11 cellular contexts compared by ENCODE assay signal in genomic region chr5:78573318-78573717, GRCh38.
A peak's percentile ranks its signal among the peaks of the same experiment; 100 is the strongest.
DNase-seq lines count a peak whose midpoint lies in the region; ATAC-seq and TF ChIP-seq lines count a peak whose summit lies in the region.
"Had no signal": no experiment of that assay in that cellular context is flagged by ENCODE, and none has a peak within 500 bp of the region (broad histone marks: within the 10 kb centered on the region; RNA-seq: fewer than 3 reads in every experiment).

No MANE protein-coding gene starts in this region.

- 75 to 85% (median 83%) methylated on average over 2 of the region's 2 CpGs for WGBS in adrenal gland, 4 donors

- no peak overlapping the region for H3K27ac Mint-ChIP-seq in activated naive CD4-positive, alpha-beta T cell treated with anti-CD3 and anti-CD28 coated beads, Interleukin-2, amount 50 U/mL, for 72 hours

- H3K4me3 ChIP-seq in GM12864 (ENCODE audit: low read depth, low read length), result no peak overlapping the region
- no peak overlapping the region for H3K4me3 ChIP-seq in left lung
- no peak overlapping the region for H3K4me3 ChIP-seq in adrenal gland

- no peaks in the 10 kb centered on the region for H3K27me3 ChIP-seq in left lung
- no peaks in the 10 kb centered on the region for H3K27me3 ChIP-seq in adrenal gland

- no peak for TF ChIP-seq POLR2A in adrenal gland (IDR thresholded peaks at IDR 0.05)

- ATAC-seq in GM19395 (IDR thresholded peaks at IDR 0.05; ENCODE audit: unreplicated experiment), result peak; percentile 71
- ATAC-seq in HG03039 (IDR thresholded peaks at IDR 0.05; ENCODE audit: unreplicated experiment), result peak; percentile 39
- ATAC-seq in activated naive CD4-positive, alpha-beta T cell treated with anti-CD3 and anti-CD28 coated beads, Interleukin-2, amount 50 U/mL, for 72 hours, result no peak
- no peak for ATAC-seq in left lung

- DNase-seq in GM12864 (ENCODE audit: low read depth) (peak; percentile 65), RPMI8226 (peak; percentile 37), left lung (no peak), adrenal gland (no peak), posterior cingulate gyrus (no peak)
- no peak for DNase-seq in activated naive CD4-positive, alpha-beta T cell treated with anti-CD3 and anti-CD28 coated beads, Interleukin-2, amount 50 U/mL, for 72 hours (ENCODE audit: low spot score in 2 of 2)
- DNase-seq: AML-193, amniotic stem cell, NCI-H2171 had no signal

- H3K9me3 Mint-ChIP-seq in activated naive CD4-positive, alpha-beta T cell treated with anti-CD3 and anti-CD28 coated beads, Interleukin-2, amount 50 U/mL, for 72 hours, result no peaks in the 10 kb centered on the region

- H3K36me3 ChIP-seq in left lung (no peaks in the 10 kb centered on the region), adrenal gland (replicated peaks in 1 of 2) (no peaks in the 10 kb centered on the region)

- intact Hi-C loops in left lung (cut with DNase I), result no loop called here
- intact Hi-C loops in adrenal gland (cut with DNase I), result loop anchor here in 1 of 2 donors (10.0 kb wide), 1 partner anchor 71 kb away; the partner anchor contains the start of gene LHFPL2
- intact Hi-C loops in posterior cingulate gyrus (cut with DNase I), result no loop called here

- H3K27ac ChIP-seq in left lung (no peak overlapping the region), adrenal gland (no peak overlapping the region)

- no peaks in the 10 kb centered on the region for H3K36me3 Mint-ChIP-seq in activated naive CD4-positive, alpha-beta T cell treated with anti-CD3 and anti-CD28 coated beads, Interleukin-2, amount 50 U/mL, for 72 hours

- TF ChIP-seq CTCF in GM12864 (IDR thresholded peaks at IDR 0.05; ENCODE audit: low read depth, low read length, missing control alignments) (no peak), left lung (IDR thresholded peaks at IDR 0.05) (no peak), adrenal gland (IDR thresholded peaks at IDR 0.05) (no peak)

- H3K9me3 ChIP-seq in left lung (no peaks in the 10 kb centered on the region), adrenal gland (replicated peaks in 1 of 3) (no peaks in the 10 kb centered on the region)

- peaks cover 7 to 15% of the 10 kb centered on the region in 2 donors for H3K4me1 ChIP-seq in left lung
- peaks cover 27 to 47% of the 10 kb centered on the region in 2 donors for H3K4me1 ChIP-seq in adrenal gland (replicated peaks in 1 of 2)

Comparison
In these comparisons a context has a peak if more than half of its experiments do, and no peak if none do; other contexts are left out.
1. DNase-seq: peak in GM12864 (single experiment) and RPMI8226 (single experiment); none in activated naive CD4-positive, alpha-beta T cell treated with anti-CD3 and anti-CD28 coated beads, Interleukin-2, amount 50 U/mL, for 72 hours (0 of 2), left lung (0 of 2), adrenal gland (0 of 7) and posterior cingulate gyrus (0 of 10).
2. ATAC-seq: peak in GM19395 (single experiment) and HG03039 (single experiment); none in activated naive CD4-positive, alpha-beta T cell treated with anti-CD3 and anti-CD28 coated beads, Interleukin-2, amount 50 U/mL, for 72 hours (0 of 2) and left lung (single experiment).